1 cellular context compared by ENCODE assay signal in genomic region chr6:3438190-3439167, GRCh38.
TF ChIP-seq lines count a peak whose summit lies in the region.

No MANE protein-coding gene starts in this region.

TF ChIP-seq in HepG2, 621 proteins besides CTCF, POLR2A, EP300 and RAD21 (continued from another document):
- TF ChIP-seq KIAA2018 (CRISPR knock-in tag; IDR thresholded peaks at IDR 0.05; ENCODE audit: borderline replicate concordance), result no peak
- 0 out of 2 replicates have a peak, but pooled peaks have one; percentile 31 for TF ChIP-seq KMT2A (CRISPR knock-in tag; IDR thresholded peaks at IDR 0.05)
- TF ChIP-seq HOXA3 (CRISPR knock-in tag; IDR thresholded peaks at IDR 0.05), result peak; percentile 34; the same call in 1 of the 2 replicates
- TF ChIP-seq CHCHD3 (CRISPR knock-in tag; IDR thresholded peaks at IDR 0.05), result no peak
- TF ChIP-seq MAF1 (CRISPR knock-in tag; IDR thresholded peaks at IDR 0.05; ENCODE audit: borderline replicate concordance), result no peak
- no peak for TF ChIP-seq SATB2 (CRISPR knock-in tag; IDR thresholded peaks at IDR 0.05)
- no peak for TF ChIP-seq ZNF740 (CRISPR knock-in tag; IDR thresholded peaks at IDR 0.05)
- no peak for TF ChIP-seq ZNF782 (CRISPR knock-in tag; IDR thresholded peaks at IDR 0.05; ENCODE audit: borderline replicate concordance)
- no peak for TF ChIP-seq MIXL1 (CRISPR knock-in tag; IDR thresholded peaks at IDR 0.05)
- TF ChIP-seq UBTF (CRISPR knock-in tag; IDR thresholded peaks at IDR 0.05), result 0 out of 2 replicates have a peak, but pooled peaks have one; percentile 32
- TF ChIP-seq ZNF30 (CRISPR knock-in tag; IDR thresholded peaks at IDR 0.05), result no peak
- TF ChIP-seq ZNF605 (CRISPR knock-in tag; IDR thresholded peaks at IDR 0.05), result peak; percentile 61; the same call in 1 of the 2 replicates
- TF ChIP-seq SMAD1 (CRISPR knock-in tag; IDR thresholded peaks at IDR 0.05; ENCODE audit: borderline replicate concordance, low read depth), result 0 out of 2 replicates have a peak, but pooled peaks have one; percentile 38
- TF ChIP-seq ZNF292 (CRISPR knock-in tag; IDR thresholded peaks at IDR 0.05; ENCODE audit: borderline replicate concordance, low read depth), result peak; percentile 75; the same call in 1 of the 2 replicates
- peak; percentile 20; the same call in 1 of the 2 replicates for TF ChIP-seq MAX (IDR thresholded peaks at IDR 0.05)
- TF ChIP-seq YEATS2 (CRISPR knock-in tag; IDR thresholded peaks at IDR 0.05; ENCODE audit: borderline replicate concordance), result no peak
- no peak for TF ChIP-seq ZNF761 (CRISPR knock-in tag; conservative IDR thresholded peaks at IDR 0.05)
- TF ChIP-seq, protein P1, sequence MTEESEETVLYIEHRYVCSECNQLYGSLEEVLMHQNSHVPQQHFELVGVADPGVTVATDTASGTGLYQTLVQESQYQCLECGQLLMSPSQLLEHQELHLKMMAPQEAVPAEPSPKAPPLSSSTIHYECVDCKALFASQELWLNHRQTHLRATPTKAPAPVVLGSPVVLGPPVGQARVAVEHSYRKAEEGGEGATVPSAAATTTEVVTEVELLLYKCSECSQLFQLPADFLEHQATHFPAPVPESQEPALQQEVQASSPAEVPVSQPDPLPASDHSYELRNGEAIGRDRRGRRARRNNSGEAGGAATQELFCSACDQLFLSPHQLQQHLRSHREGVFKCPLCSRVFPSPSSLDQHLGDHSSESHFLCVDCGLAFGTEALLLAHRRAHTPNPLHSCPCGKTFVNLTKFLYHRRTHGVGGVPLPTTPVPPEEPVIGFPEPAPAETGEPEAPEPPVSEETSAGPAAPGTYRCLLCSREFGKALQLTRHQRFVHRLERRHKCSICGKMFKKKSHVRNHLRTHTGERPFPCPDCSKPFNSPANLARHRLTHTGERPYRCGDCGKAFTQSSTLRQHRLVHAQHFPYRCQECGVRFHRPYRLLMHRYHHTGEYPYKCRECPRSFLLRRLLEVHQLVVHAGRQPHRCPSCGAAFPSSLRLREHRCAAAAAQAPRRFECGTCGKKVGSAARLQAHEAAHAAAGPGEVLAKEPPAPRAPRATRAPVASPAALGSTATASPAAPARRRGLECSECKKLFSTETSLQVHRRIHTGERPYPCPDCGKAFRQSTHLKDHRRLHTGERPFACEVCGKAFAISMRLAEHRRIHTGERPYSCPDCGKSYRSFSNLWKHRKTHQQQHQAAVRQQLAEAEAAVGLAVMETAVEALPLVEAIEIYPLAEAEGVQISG (CRISPR knock-in tag; IDR thresholded peaks at IDR 0.05), result peak; percentile 43; the same call in 1 of the 2 replicates
- no peak for TF ChIP-seq ASH2L (IDR thresholded peaks at IDR 0.05; ENCODE audit: insufficient read length, low read depth, low read length)
- peak; percentile 42; the same call in 1 of the 2 replicates for TF ChIP-seq THAP7 (CRISPR knock-in tag; IDR thresholded peaks at IDR 0.05)
- TF ChIP-seq TMF1 (CRISPR knock-in tag; IDR thresholded peaks at IDR 0.05; ENCODE audit: low read depth), result no peak
- TF ChIP-seq, protein P2, sequence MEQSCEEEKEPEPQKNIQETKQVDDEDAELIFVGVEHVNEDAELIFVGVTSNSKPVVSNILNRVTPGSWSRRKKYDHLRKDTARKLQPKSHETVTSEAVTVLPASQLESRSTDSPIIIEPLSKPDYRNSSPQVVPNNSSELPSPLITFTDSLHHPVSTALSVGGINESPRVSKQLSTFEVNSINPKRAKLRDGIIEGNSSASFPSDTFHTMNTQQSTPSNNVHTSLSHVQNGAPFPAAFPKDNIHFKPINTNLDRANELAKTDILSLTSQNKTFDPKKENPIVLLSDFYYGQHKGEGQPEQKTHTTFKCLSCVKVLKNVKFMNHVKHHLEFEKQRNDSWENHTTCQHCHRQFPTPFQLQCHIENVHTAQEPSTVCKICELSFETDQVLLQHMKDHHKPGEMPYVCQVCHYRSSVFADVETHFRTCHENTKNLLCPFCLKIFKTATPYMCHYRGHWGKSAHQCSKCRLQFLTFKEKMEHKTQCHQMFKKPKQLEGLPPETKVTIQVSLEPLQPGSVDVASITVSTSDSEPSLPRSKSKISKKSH (CRISPR knock-in tag; IDR thresholded peaks at IDR 0.05; ENCODE audit: borderline replicate concordance), result no peak
- no peak for TF ChIP-seq POGZ (CRISPR knock-in tag; IDR thresholded peaks at IDR 0.05)
